ENCODE assay signal across 1 cellular context in genomic region chr15:47517737-47518136, GRCh38.
TF ChIP-seq lines count a peak whose summit lies in the region.

No MANE protein-coding gene starts in this region.

TF ChIP-seq in liver, 16 proteins besides CTCF, POLR2A, EP300 and RAD21 (continued from another document):
- no peak for TF ChIP-seq ZBTB33 (IDR thresholded peaks at IDR 0.05)
- no peak for TF ChIP-seq HNF4A (conservative IDR thresholded peaks at IDR 0.05)
- no peak for TF ChIP-seq REST (IDR thresholded peaks at IDR 0.05)
- TF ChIP-seq MAX (IDR thresholded peaks at IDR 0.05), result no peak
- TF ChIP-seq JUND (IDR thresholded peaks at IDR 0.05), result peak in 1 of 2 donors; percentile 63
- no peak for TF ChIP-seq ATF3 (IDR thresholded peaks at IDR 0.05)
